ENCODE assay signal across 20 cellular contexts in the genomic region with DNA sequence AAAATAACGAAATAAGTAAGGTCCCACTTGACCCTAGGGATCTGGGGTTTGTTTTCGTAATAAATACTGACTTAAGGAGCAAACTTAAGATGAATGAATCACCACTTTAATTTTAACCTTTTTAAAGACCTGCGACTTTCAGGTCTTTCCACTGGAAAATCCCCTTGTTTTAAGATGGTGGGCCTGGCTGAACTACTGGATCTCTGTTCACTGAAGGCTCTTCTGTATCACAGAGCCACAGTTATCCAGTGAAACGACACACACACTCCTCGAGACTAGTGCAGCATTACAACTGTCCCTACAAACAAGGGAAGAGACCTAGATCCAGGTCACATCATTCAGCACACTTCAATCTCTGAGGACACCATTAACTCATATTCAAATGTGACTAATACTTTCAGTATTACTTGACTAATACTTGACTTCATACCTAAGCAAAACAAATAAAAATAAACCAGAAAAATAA.
DNase-seq lines count a peak whose midpoint lies in the region; ATAC-seq and TF ChIP-seq lines count a peak whose summit lies in the region.
"Had no signal": no experiment of that assay in that cellular context is flagged by ENCODE, and none has a peak within 500 bp of the region (broad histone marks: within the 10 kb centered on the region; RNA-seq: fewer than 3 reads in every experiment).

No MANE protein-coding gene starts in this region.

- no peak overlapping the region for H2BK20ac ChIP-seq in IMR-90 (ENCODE audit: low read depth, low read length)

- in situ Hi-C loops in IMR-90 (cut with MboI; ENCODE audit: low sequenced_read_pairs) = no loop called here

- POLR2A ChIA-PET in IMR-90 (lab: Charles Lee; ENCODE audit: unreplicated experiment) = no interaction called here

- H3K9me1 ChIP-seq in IMR-90 (ENCODE audit: insufficient read depth, low read length) = peaks cover 3% of the 10 kb centered on the region; the same call in 1 of the 2 replicates

- BruUV-seq in IMR-90 (replicated peaks; lab: Mats Ljungman, UMichigan) = no TSS peak

- no peak for TF ChIP-seq CTCF in GM10266 (IDR thresholded peaks at IDR 0.05; ENCODE audit: control insufficient read depth, insufficient read depth, low read depth, missing control alignments)
- TF ChIP-seq CTCF in IMR-90 (conservative IDR thresholded peaks at IDR 0.05; ENCODE audit: low read depth, low read length) = no peak

- H3K9me3 ChIP-seq in IMR-90 (ENCODE audit: control insufficient read depth, insufficient read depth, low read length) = no peaks in the 10 kb centered on the region; the same call in 1 of the 2 replicates
- H3K9me3 ChIP-seq: heart right ventricle, spleen, upper lobe of right lung had no signal

- H2AK5ac ChIP-seq in IMR-90 (ENCODE audit: low read depth, low read length) = no peak overlapping the region

- H3K23ac ChIP-seq in IMR-90 (ENCODE audit: low read depth, low read length) = no peak overlapping the region

- no peak overlapping the region for H2BK15ac ChIP-seq in IMR-90 (ENCODE audit: low read depth, low read length)

- ATAC-seq in GM19463 (IDR thresholded peaks at IDR 0.05; ENCODE audit: unreplicated experiment) (peak; percentile 68), HG02885 (IDR thresholded peaks at IDR 0.05; ENCODE audit: poor library complexity, unreplicated experiment) (peak; percentile 61), IMR-90 (ENCODE audit: low read depth) (no peak), GM19023 (IDR thresholded peaks at IDR 0.05; ENCODE audit: unreplicated experiment) (no peak)
- ATAC-seq: activated naive CD8-positive, alpha-beta T cell treated with anti-CD3 and anti-CD28 coated beads, Interleukin-2, amount 50 U/mL, for 24 hours; activated T-cell treated with anti-CD3 and anti-CD28 coated beads, Interleukin-2, amount 50 U/mL, for 72 hours; heart right ventricle; upper lobe of right lung had no signal

- no peak for TF ChIP-seq RAD21 in IMR-90 (IDR thresholded peaks at IDR 0.05; ENCODE audit: low read length)

- H3K56ac ChIP-seq in IMR-90 (ENCODE audit: extremely low read depth, insufficient read depth, low read length) = no peak overlapping the region

- no peak overlapping the region for H2BK5ac ChIP-seq in IMR-90 (ENCODE audit: low read depth, low read length, poor library complexity, severe bottlenecking)

- H3K14ac ChIP-seq in IMR-90 (replicated peaks; ENCODE audit: low read depth, low read length) = no peak overlapping the region

- H3K4me2 ChIP-seq in IMR-90 (ENCODE audit: low read depth, low read length) = no peak overlapping the region

- no peak overlapping the region for H4K5ac ChIP-seq in IMR-90 (ENCODE audit: low read depth, low read length)

- no CpG with 5 or more reads among the region's 5 CpGs for WGBS in IMR-90 (ENCODE audit: extremely low coverage in 2 of 2, insufficient read length in 1 of 2), 2 experiments

- no peaks in the 10 kb centered on the region for H3K27me3 ChIP-seq in IMR-90 (ENCODE audit: control insufficient read depth, insufficient read depth, low read length)
- H3K27me3 ChIP-seq: cardiac muscle cell, heart right ventricle, spleen, upper lobe of right lung had no signal

- H3K9ac ChIP-seq in IMR-90 (ENCODE audit: low read depth, low read length) = no peak overlapping the region

- H2BK120ac ChIP-seq in IMR-90 (ENCODE audit: low read depth, low read length) = no peak overlapping the region

- H3K36me3 ChIP-seq in IMR-90 (ENCODE audit: control insufficient read depth, insufficient read depth, low read length) = no peaks in the 10 kb centered on the region
- H3K36me3 ChIP-seq: cardiac muscle cell, heart right ventricle, spleen, upper lobe of right lung had no signal

- intact Hi-C loops in IMR-90 (cut with micrococcal nuclease) = no loop called here

- no peak overlapping the region for H3K18ac ChIP-seq in IMR-90 (ENCODE audit: low read depth, low read length)

- DNase-seq in GM10266 (ENCODE audit: extremely low spot score) (peak; percentile 12), IMR-90 (no peak), epidermal melanocyte (ENCODE audit: insufficient read length, low spot score) (no peak), COLO829 (ENCODE audit: low spot score) (no peak), HUDEP-2 (lab: John Stamatoyannopoulos, UW; ENCODE audit: unreplicated experiment in 76 of 76) (no peak)
- DNase-seq: activated CD4-positive, alpha-beta memory T cell treated with anti-CD3 and anti-CD28 coated beads for 36 hours; activated naive CD8-positive, alpha-beta T cell treated with anti-CD3 and anti-CD28 coated beads, Interleukin-2, amount 50 U/mL, for 24 hours; activated T-cell treated with anti-CD3 and anti-CD28 coated beads, Interleukin-2, amount 50 U/mL, for 72 hours; heart right ventricle; naive B cell; NCI-H1092; NCI-H2107; NCI-H774; spleen; stimulated activated naive CD4-positive, alpha-beta T cell; upper lobe of right lung had no signal

- no peak overlapping the region for H3K27ac ChIP-seq in IMR-90 (ENCODE audit: insufficient read depth, low read length)
- H3K27ac ChIP-seq: cardiac muscle cell, heart right ventricle, spleen, upper lobe of right lung had no signal

- CTCF ChIA-PET in IMR-90 (lab: Yijun Ruan, JAX) = no interaction called here

- TF ChIP-seq POLR2A in IMR-90 (IDR thresholded peaks at IDR 0.05; ENCODE audit: low read depth, low read length) = no peak

- no peaks in the 10 kb centered on the region for H4K20me1 ChIP-seq in IMR-90 (ENCODE audit: insufficient read depth, low read length)

- H3K4me1 ChIP-seq in IMR-90 (ENCODE audit: control insufficient read depth, insufficient read depth, low read length) = peaks cover 5% of the 10 kb centered on the region
- H3K4me1 ChIP-seq: heart right ventricle, spleen, upper lobe of right lung had no signal

- dilution Hi-C loops in IMR-90 (cut with HindIII; ENCODE audit: low sequenced_read_pairs, unreplicated experiment) = no loop called here

- H4K91ac ChIP-seq in IMR-90 (ENCODE audit: insufficient read depth, low read depth, low read length) = no peak overlapping the region

- no peak overlapping the region for H4K8ac ChIP-seq in IMR-90 (ENCODE audit: low read depth in 2 of 2, low read length in 2 of 2)

- H3K4ac ChIP-seq in IMR-90 (ENCODE audit: low read depth, low read length) = no peak overlapping the region

- H3K4me3 ChIP-seq in IMR-90 (ENCODE audit: insufficient read depth, low read depth, low read length) = no peak overlapping the region
- H3K4me3 ChIP-seq: cardiac muscle cell, heart right ventricle, spleen, upper lobe of right lung had no signal

- H2AK9ac ChIP-seq in IMR-90 (replicated peaks; ENCODE audit: low read depth, low read length, poor library complexity) = no peak overlapping the region

- H2AFZ ChIP-seq in IMR-90 (replicated peaks; ENCODE audit: low read length, poor library complexity) = peak overlapping the region; percentile 40

- H3K79me1 ChIP-seq in IMR-90 (ENCODE audit: low read depth in 1 of 2, low read length in 2 of 2) = no peaks in the 10 kb centered on the region

TF ChIP-seq in IMR-90, 13 proteins besides CTCF, POLR2A, EP300 and RAD21:
- TF ChIP-seq, protein P1, sequence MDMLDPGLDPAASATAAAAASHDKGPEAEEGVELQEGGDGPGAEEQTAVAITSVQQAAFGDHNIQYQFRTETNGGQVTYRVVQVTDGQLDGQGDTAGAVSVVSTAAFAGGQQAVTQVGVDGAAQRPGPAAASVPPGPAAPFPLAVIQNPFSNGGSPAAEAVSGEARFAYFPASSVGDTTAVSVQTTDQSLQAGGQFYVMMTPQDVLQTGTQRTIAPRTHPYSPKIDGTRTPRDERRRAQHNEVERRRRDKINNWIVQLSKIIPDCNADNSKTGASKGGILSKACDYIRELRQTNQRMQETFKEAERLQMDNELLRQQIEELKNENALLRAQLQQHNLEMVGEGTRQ (IDR thresholded peaks at IDR 0.05; ENCODE audit: low read depth, low read length) = no peak
- no peak for TF ChIP-seq MAFK (IDR thresholded peaks at IDR 0.05; ENCODE audit: low read depth, low read length)
- no peak for TF ChIP-seq CEBPB (IDR thresholded peaks at IDR 0.05; ENCODE audit: low read depth, low read length)
- TF ChIP-seq MAZ (IDR thresholded peaks at IDR 0.05; ENCODE audit: borderline replicate concordance, low read depth, low read length) = no peak
- no peak for TF ChIP-seq NFE2L2 (IDR thresholded peaks at IDR 0.05; ENCODE audit: low read depth, low read length)
- TF ChIP-seq SMC3 (IDR thresholded peaks at IDR 0.05; ENCODE audit: low read depth, low read length) = no peak
- no peak for TF ChIP-seq MXI1 (IDR thresholded peaks at IDR 0.05; ENCODE audit: borderline replicate concordance, low read depth, low read length)
- TF ChIP-seq CHD1 (IDR thresholded peaks at IDR 0.05; ENCODE audit: low read depth, low read length) = no peak
- no peak for TF ChIP-seq BHLHE40 (IDR thresholded peaks at IDR 0.05; ENCODE audit: low read depth, low read length)
- no peak for TF ChIP-seq RFX5 (IDR thresholded peaks at IDR 0.05; ENCODE audit: low read depth, low read length)
- TF ChIP-seq RCOR1 (IDR thresholded peaks at IDR 0.05; ENCODE audit: insufficient replicate concordance, low read length) = no peak
- TF ChIP-seq, protein P2, sequence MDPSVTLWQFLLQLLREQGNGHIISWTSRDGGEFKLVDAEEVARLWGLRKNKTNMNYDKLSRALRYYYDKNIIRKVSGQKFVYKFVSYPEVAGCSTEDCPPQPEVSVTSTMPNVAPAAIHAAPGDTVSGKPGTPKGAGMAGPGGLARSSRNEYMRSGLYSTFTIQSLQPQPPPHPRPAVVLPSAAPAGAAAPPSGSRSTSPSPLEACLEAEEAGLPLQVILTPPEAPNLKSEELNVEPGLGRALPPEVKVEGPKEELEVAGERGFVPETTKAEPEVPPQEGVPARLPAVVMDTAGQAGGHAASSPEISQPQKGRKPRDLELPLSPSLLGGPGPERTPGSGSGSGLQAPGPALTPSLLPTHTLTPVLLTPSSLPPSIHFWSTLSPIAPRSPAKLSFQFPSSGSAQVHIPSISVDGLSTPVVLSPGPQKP (IDR thresholded peaks at IDR 0.05; ENCODE audit: borderline replicate concordance, low read depth, low read length) = no peak
- no peak for TF ChIP-seq FOS (IDR thresholded peaks at IDR 0.05; ENCODE audit: low read depth, low read length)

Comparison
In these comparisons a context has a peak if more than half of its experiments do, and no peak if none do; other contexts are left out.
1. ATAC-seq: peak in GM19463 (single experiment) and HG02885 (single experiment); none in IMR-90 (single experiment) and GM19023 (single experiment).